Comparison of ENCODE assay signal across 1 cellular context in the genomic region with DNA sequence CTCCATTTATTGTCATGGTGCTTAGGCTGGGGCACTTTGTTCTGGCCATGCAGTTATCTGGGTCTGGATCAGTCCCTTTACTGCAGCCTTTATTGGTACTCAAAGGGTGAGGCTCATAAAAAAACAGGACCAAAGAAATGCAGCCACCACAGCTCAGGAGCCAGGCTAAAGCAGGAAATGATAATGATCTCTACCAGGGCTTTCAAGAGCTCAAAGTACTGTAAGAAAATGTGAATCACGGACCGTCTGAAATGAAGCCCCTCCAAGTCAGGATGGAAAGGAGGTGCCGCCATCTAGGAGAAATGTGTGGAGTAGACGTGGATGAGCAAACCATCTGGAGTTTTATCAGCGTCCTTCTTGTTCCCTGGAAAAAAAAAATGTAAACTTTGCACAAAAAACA.
TF ChIP-seq lines count a peak whose summit lies in the region.

No MANE protein-coding gene starts in this region.

TF ChIP-seq in GM23338, 12 proteins besides CTCF, POLR2A, EP300 and RAD21 (continued from another document):
- TF ChIP-seq, protein P1, sequence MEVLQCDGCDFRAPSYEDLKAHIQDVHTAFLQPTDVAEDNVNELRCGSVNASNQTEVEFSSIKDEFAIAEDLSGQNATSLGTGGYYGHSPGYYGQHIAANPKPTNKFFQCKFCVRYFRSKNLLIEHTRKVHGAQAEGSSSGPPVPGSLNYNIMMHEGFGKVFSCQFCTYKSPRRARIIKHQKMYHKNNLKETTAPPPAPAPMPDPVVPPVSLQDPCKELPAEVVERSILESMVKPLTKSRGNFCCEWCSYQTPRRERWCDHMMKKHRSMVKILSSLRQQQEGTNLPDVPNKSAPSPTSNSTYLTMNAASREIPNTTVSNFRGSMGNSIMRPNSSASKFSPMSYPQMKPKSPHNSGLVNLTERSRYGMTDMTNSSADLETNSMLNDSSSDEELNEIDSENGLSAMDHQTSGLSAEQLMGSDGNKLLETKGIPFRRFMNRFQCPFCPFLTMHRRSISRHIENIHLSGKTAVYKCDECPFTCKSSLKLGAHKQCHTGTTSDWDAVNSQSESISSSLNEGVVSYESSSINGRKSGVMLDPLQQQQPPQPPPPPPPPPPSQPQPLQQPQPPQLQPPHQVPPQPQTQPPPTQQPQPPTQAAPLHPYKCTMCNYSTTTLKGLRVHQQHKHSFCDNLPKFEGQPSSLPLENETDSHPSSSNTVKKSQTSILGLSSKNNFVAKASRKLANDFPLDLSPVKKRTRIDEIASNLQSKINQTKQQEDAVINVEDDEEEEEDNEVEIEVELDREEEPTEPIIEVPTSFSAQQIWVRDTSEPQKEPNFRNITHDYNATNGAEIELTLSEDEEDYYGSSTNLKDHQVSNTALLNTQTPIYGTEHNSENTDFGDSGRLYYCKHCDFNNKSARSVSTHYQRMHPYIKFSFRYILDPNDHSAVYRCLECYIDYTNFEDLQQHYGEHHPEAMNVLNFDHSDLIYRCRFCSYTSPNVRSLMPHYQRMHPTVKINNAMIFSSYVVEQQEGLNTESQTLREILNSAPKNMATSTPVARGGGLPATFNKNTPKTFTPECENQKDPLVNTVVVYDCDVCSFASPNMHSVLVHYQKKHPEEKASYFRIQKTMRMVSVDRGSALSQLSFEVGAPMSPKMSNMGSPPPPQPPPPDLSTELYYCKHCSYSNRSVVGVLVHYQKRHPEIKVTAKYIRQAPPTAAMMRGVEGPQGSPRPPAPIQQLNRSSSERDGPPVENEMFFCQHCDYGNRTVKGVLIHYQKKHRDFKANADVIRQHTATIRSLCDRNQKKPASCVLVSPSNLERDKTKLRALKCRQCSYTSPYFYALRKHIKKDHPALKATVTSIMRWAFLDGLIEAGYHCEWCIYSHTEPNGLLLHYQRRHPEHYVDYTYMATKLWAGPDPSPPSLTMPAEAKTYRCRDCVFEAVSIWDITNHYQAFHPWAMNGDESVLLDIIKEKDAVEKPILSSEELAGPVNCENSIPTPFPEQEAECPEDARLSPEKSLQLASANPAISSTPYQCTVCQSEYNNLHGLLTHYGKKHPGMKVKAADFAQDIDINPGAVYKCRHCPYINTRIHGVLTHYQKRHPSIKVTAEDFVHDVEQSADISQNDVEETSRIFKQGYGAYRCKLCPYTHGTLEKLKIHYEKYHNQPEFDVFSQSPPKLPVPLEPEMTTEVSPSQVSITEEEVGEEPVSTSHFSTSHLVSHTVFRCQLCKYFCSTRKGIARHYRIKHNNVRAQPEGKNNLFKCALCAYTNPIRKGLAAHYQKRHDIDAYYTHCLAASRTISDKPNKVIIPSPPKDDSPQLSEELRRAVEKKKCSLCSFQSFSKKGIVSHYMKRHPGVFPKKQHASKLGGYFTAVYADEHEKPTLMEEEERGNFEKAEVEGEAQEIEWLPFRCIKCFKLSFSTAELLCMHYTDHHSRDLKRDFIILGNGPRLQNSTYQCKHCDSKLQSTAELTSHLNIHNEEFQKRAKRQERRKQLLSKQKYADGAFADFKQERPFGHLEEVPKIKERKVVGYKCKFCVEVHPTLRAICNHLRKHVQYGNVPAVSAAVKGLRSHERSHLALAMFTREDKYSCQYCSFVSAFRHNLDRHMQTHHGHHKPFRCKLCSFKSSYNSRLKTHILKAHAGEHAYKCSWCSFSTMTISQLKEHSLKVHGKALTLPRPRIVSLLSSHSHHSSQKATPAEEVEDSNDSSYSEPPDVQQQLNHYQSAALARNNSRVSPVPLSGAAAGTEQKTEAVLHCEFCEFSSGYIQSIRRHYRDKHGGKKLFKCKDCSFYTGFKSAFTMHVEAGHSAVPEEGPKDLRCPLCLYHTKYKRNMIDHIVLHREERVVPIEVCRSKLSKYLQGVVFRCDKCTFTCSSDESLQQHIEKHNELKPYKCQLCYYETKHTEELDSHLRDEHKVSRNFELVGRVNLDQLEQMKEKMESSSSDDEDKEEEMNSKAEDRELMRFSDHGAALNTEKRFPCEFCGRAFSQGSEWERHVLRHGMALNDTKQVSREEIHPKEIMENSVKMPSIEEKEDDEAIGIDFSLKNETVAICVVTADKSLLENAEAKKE (CRISPR knock-in tag; IDR thresholded peaks at IDR 0.05), result no peak
- no peak for TF ChIP-seq EZH2phosphoT487 (IDR thresholded peaks at IDR 0.05; ENCODE audit: unreplicated experiment)
- TF ChIP-seq, protein P2, sequence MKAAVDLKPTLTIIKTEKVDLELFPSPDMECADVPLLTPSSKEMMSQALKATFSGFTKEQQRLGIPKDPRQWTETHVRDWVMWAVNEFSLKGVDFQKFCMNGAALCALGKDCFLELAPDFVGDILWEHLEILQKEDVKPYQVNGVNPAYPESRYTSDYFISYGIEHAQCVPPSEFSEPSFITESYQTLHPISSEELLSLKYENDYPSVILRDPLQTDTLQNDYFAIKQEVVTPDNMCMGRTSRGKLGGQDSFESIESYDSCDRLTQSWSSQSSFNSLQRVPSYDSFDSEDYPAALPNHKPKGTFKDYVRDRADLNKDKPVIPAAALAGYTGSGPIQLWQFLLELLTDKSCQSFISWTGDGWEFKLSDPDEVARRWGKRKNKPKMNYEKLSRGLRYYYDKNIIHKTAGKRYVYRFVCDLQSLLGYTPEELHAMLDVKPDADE (IDR thresholded peaks at IDR 0.05), result no peak
- TF ChIP-seq NANOG (IDR thresholded peaks at IDR 0.05; ENCODE audit: borderline replicate concordance), result no peak
- TF ChIP-seq CREB1 (CRISPR knock-in tag; IDR thresholded peaks at IDR 0.05; ENCODE audit: low read depth), result no peak
- no peak for TF ChIP-seq ZNF114 (CRISPR knock-in tag; IDR thresholded peaks at IDR 0.05)
- TF ChIP-seq STAT1 (IDR thresholded peaks at IDR 0.05; ENCODE audit: unreplicated experiment), result no peak
- TF ChIP-seq JUNB (IDR thresholded peaks at IDR 0.05; ENCODE audit: unreplicated experiment), result no peak
